ENCODE assay signal across 18 cellular contexts in the genomic region with DNA sequence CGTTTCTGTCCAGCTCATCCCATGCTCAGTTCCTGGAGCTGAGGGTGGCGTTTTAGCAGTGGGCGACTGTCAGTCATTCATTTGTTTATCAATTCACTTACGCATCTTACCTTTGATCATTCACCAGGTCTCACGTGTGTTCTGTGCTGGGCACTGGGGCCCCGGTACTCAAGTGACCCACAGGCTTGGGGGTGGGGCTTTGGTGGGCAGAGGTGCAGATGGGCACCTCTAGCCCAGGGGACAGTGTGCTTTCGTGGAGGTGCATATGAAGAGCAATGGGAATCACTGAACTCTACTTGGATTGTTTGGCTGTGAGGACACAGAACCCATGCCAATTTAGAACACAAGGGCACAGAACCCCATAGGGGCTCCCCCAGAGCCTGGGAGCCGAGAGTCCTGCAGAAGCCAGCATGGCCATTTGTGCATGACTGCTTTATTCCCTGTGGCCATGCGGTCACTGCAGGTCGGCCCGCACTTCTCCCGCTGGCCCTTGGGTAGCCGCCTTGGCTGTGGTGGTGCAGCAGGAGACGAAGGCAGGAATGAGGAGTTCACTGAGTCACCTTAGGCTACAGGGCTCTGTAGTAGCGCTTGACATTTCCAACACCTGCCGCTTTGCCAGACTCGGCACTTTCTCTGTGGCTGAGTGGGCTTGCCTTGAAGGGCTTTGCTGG.
"Had no signal": no experiment of that assay in that cellular context is flagged by ENCODE, and none has a peak within 500 bp of the region (broad histone marks: within the 10 kb centered on the region; RNA-seq: fewer than 3 reads in every experiment).

No MANE protein-coding gene starts in this region.

- H3K27ac ChIP-seq: left lung had no signal

- H3K4me3 ChIP-seq: adrenal gland, left lung had no signal

- H3K27ac Mint-ChIP-seq: activated T-helper 17 cell treated with anti-CD3 and anti-CD28 coated beads, Interleukin-2, amount 50 U/mL, for 72 hours; dendritic cell treated with granulocyte-macrophage colony-stimulating factor and Interleukin-4, amounts not matched to agents 40 ng/mL and 50 ng/mL, for 4 days; immature natural killer cell had no signal

- ATAC-seq: activated T-helper 17 cell treated with anti-CD3 and anti-CD28 coated beads, Interleukin-2, amount 50 U/mL, for 72 hours; left lung; T-helper 17 cell had no signal

- H3K36me3 ChIP-seq: adrenal gland had no signal

- H3K9me3 ChIP-seq: adrenal gland, left lung had no signal

- DNase-seq: activated CD4-positive, alpha-beta T cell treated with anti-CD3 and anti-CD28 coated beads, Interleukin-2, amount 50 U/mL, for 1 hour; activated CD4-positive, CD25-positive, alpha-beta regulatory T cell; activated naive CD4-positive, alpha-beta T cell treated with anti-CD3 and anti-CD28 coated beads, Interleukin-2, amount 50 U/mL, for 16 hours; activated T-cell treated with anti-CD3 and anti-CD28 coated beads for 4 hours; central memory CD4-positive, alpha-beta T cell; erythroblast; immature natural killer cell; left lung; mesendoderm; stimulated activated CD4-positive, alpha-beta T cell treated with anti-CD3 and anti-CD28 coated beads, Interleukin-2, amount 100 ng/mL, for 24 hours; substantia nigra; T-helper 17 cell had no signal

- H3K9me3 Mint-ChIP-seq: activated T-helper 17 cell treated with anti-CD3 and anti-CD28 coated beads, Interleukin-2, amount 50 U/mL, for 72 hours; dendritic cell treated with granulocyte-macrophage colony-stimulating factor and Interleukin-4, amounts not matched to agents 40 ng/mL and 50 ng/mL, for 4 days; immature natural killer cell; neural crest cell; stimulated activated naive B cell treated with anti-CD40 and anti-IgM and Interleukin-4, amounts not matched to agents 10 μg/mL and 1 μg/mL and 100 μg/mL, for 72 hours; type B pancreatic cell had no signal

- H3K27me3 ChIP-seq: adrenal gland, left lung had no signal

- H3K27me3 Mint-ChIP-seq: activated T-helper 17 cell treated with anti-CD3 and anti-CD28 coated beads, Interleukin-2, amount 50 U/mL, for 72 hours; dendritic cell treated with granulocyte-macrophage colony-stimulating factor and Interleukin-4, amounts not matched to agents 40 ng/mL and 50 ng/mL, for 4 days; stimulated activated naive B cell treated with anti-CD40 and anti-IgM and Interleukin-4, amounts not matched to agents 10 μg/mL and 1 μg/mL and 100 μg/mL, for 72 hours; T-helper 17 cell had no signal

- H3K4me3 Mint-ChIP-seq: activated T-helper 17 cell treated with anti-CD3 and anti-CD28 coated beads, Interleukin-2, amount 50 U/mL, for 72 hours; dendritic cell treated with granulocyte-macrophage colony-stimulating factor and Interleukin-4, amounts not matched to agents 40 ng/mL and 50 ng/mL, for 4 days; immature natural killer cell; neural crest cell; stimulated activated naive B cell treated with anti-CD40 and anti-IgM and Interleukin-4, amounts not matched to agents 10 μg/mL and 1 μg/mL and 100 μg/mL, for 72 hours; T-helper 17 cell had no signal
